13 cellular contexts compared by ENCODE assay signal in genomic region chr14:95948608-95949007, GRCh38.
"Had no signal": no experiment of that assay in that cellular context is flagged by ENCODE, and none has a peak within 500 bp of the region (broad histone marks: within the 10 kb centered on the region; RNA-seq: fewer than 3 reads in every experiment).

No MANE protein-coding gene starts in this region.

- ATAC-seq: activated naive CD4-positive, alpha-beta T cell treated with anti-CD3 and anti-CD28 coated beads, Interleukin-2, amount 50 U/mL, for 72 hours; natural killer cell; psoas muscle; sciatic nerve had no signal

- H3K36me3 ChIP-seq: brain microvascular endothelial cell, esophagus muscularis mucosa had no signal

- H3K4me3 ChIP-seq: esophagus muscularis mucosa, psoas muscle had no signal

- DNase-seq: activated CD4-positive, alpha-beta T cell treated with anti-CD3 and anti-CD28 coated beads, Interleukin-2, amount 50 U/mL, for 4 hours; activated effector memory CD4-positive, alpha-beta T cell treated with Interleukin-2 at 50 U/mL for 16 hours; activated T-cell treated with anti-CD3 and anti-CD28 coated beads, Interleukin-2, amount 50 U/mL, for 1 hour; amniotic stem cell; brain microvascular endothelial cell; natural killer cell; psoas muscle; SK-N-SH; stimulated activated CD4-positive, alpha-beta T cell treated with anti-CD3 and anti-CD28 coated beads, Interleukin-2, amount 100 ng/mL, for 48 hours; stimulated activated naive CD4-positive, alpha-beta T cell treated with Interleukin-2 at 50 U/mL for 16 hours had no signal

- H3K27me3 ChIP-seq: brain microvascular endothelial cell had no signal

- H3K9me3 ChIP-seq: esophagus muscularis mucosa, psoas muscle, SK-N-SH had no signal

- H3K27ac ChIP-seq: brain microvascular endothelial cell, esophagus muscularis mucosa, psoas muscle had no signal

- H3K4me1 ChIP-seq: esophagus muscularis mucosa, psoas muscle had no signal
